1 cellular context compared by ENCODE assay signal in genomic region chr12:50505386-50505827, GRCh38.
TF ChIP-seq lines count a peak whose summit lies in the region.

No MANE protein-coding gene starts in this region.

TF ChIP-seq in HCT116, 20 proteins besides CTCF, POLR2A, EP300 and RAD21 (continued from another document):
- no peak for TF ChIP-seq ZBTB33 (IDR thresholded peaks at IDR 0.05; ENCODE audit: extremely low read depth, insufficient replicate concordance, low read length)
- TF ChIP-seq SIN3A (IDR thresholded peaks at IDR 0.05; ENCODE audit: low read depth): no peak
- TF ChIP-seq CBX3 (IDR thresholded peaks at IDR 0.05; ENCODE audit: low read depth): no peak
- TF ChIP-seq JUND (IDR thresholded peaks at IDR 0.05): no peak
- no peak for TF ChIP-seq SRF (IDR thresholded peaks at IDR 0.05; ENCODE audit: low read depth)
- no peak for TF ChIP-seq YY1 (IDR thresholded peaks at IDR 0.05; ENCODE audit: extremely low read depth, insufficient replicate concordance, low read depth, low read length)
- TF ChIP-seq SP1 (IDR thresholded peaks at IDR 0.05; ENCODE audit: low read depth): no peak
- no peak for TF ChIP-seq EZH2 (IDR thresholded peaks at IDR 0.05)
- no peak for TF ChIP-seq TCF7L2 (IDR thresholded peaks at IDR 0.05; ENCODE audit: borderline replicate concordance, extremely low read depth, insufficient read depth, insufficient read length)
- TF ChIP-seq POLR2AphosphoS5 (IDR thresholded peaks at IDR 0.05; ENCODE audit: low read depth, low read length): no peak
- TF ChIP-seq CEBPB (IDR thresholded peaks at IDR 0.05; ENCODE audit: low read depth): no peak
- no peak for TF ChIP-seq EZH2phosphoT487 (IDR thresholded peaks at IDR 0.05; ENCODE audit: borderline replicate concordance)
